Comparison of ENCODE assay signal across 10 cellular contexts in the genomic region with DNA sequence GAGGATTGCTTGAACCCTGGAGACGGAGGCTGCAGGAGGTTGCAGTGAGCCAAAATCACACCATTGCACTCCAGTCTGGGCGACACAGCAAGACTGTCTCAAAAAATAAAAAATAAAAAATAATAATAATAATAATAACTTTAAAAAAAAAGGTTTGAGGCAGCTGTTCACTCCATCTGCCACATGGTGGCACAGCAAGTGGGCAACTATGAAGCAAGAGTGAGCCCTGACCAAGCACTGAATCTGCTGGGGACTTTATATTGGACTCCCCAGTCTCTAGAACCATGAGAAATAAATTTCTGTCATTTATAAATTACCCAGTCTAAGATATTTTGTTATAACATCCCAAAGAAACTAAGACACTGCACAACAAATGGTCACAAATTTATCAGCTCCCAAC. TPM values are rescaled to one million over a fixed set of nuclear protein-coding genes. Genes with fewer than 3 reads are reported as not detected.
DNase-seq lines count a peak whose midpoint lies in the region; ATAC-seq and TF ChIP-seq lines count a peak whose summit lies in the region.
"Had no signal": no experiment of that assay in that cellular context is flagged by ENCODE, and none has a peak within 500 bp of the region (broad histone marks: within the 10 kb centered on the region; RNA-seq: fewer than 3 reads in every experiment).

No MANE protein-coding gene starts in this region.

- H3K27ac ChIP-seq in Karpas-422 (ENCODE audit: low read length): no peak overlapping the region
- H3K27ac ChIP-seq in naive thymus-derived CD4-positive, alpha-beta T cell (ENCODE audit: low read depth, low read length): no peak overlapping the region

- in situ Hi-C loops in KBM-7 (cut with MboI; ENCODE audit: low pct_unique_long_range_greater_than_20kb, low sequenced_read_pairs): no loop called here

- ATAC-seq in naive thymus-derived CD4-positive, alpha-beta T cell: peak; percentile 66
- no peak for ATAC-seq in GM18867 (IDR thresholded peaks at IDR 0.05; ENCODE audit: unreplicated experiment)

- peaks cover 0 to 6% (median 0%) of the 10 kb centered on the region in 3 donors for H3K27me3 Mint-ChIP-seq in CD14-positive monocyte (ENCODE audit: low read depth in 3 of 3)
- H3K27me3 Mint-ChIP-seq in chondrocyte (ENCODE audit: low read depth): no peaks in the 10 kb centered on the region
- no peaks in the 10 kb centered on the region for H3K27me3 Mint-ChIP-seq in naive thymus-derived CD4-positive, alpha-beta T cell
- H3K27me3 Mint-ChIP-seq: memory B cell had no signal

- H3K9me3 Mint-ChIP-seq in CD14-positive monocyte (no peaks in the 10 kb centered on the region), chondrocyte (ENCODE audit: low read depth) (no peaks in the 10 kb centered on the region)
- no peaks in the 10 kb centered on the region for H3K9me3 Mint-ChIP-seq in naive thymus-derived CD4-positive, alpha-beta T cell
- H3K9me3 Mint-ChIP-seq: memory B cell had no signal

- H3K4me3 Mint-ChIP-seq in CD14-positive monocyte: no peak overlapping the region
- no peak overlapping the region for H3K4me3 Mint-ChIP-seq in chondrocyte (ENCODE audit: unreplicated experiment)
- no peak overlapping the region for H3K4me3 Mint-ChIP-seq in naive thymus-derived CD4-positive, alpha-beta T cell
- H3K4me3 Mint-ChIP-seq: memory B cell had no signal

- H3K9me3 ChIP-seq in Karpas-422 (ENCODE audit: low read length): no peaks in the 10 kb centered on the region
- no peaks in the 10 kb centered on the region for H3K9me3 ChIP-seq in naive thymus-derived CD4-positive, alpha-beta T cell (ENCODE audit: control insufficient read depth in 2 of 3, low read length in 3 of 3)

- peaks cover 8% of the 10 kb centered on the region; the same call in 1 of the 2 replicates for H4K20me1 ChIP-seq in Karpas-422 (ENCODE audit: insufficient read depth, low read depth, low read length)

- CTCF ChIA-PET in naive thymus-derived CD4-positive, alpha-beta T cell (lab: Charles Lee): interaction anchor here (1.1 kb wide), 2 partner anchors 13 to 14 kb away, joined by 4 read pairs; no protein-coding TSS in a partner anchor

- no peak overlapping the region for H3K9ac ChIP-seq in Karpas-422 (ENCODE audit: low read length)

- H3K36me3 Mint-ChIP-seq in CD14-positive monocyte: peaks cover 8 to 35% of the 10 kb centered on the region in 2 donors
- H3K36me3 Mint-ChIP-seq in chondrocyte (ENCODE audit: low read depth): peaks cover 8% of the 10 kb centered on the region
- peaks cover 3 to 17% (median 8%) of the 10 kb centered on the region in 5 donors for H3K36me3 Mint-ChIP-seq in naive thymus-derived CD4-positive, alpha-beta T cell

- POLR2A ChIA-PET in naive thymus-derived CD4-positive, alpha-beta T cell (lab: Charles Lee): interaction anchor here (1.4 to 1.8 kb wide), 3 partner anchors 10 to 16 kb away, joined by 4 to 10 read pairs (median 5); no protein-coding TSS in a partner anchor

- H2AFZ ChIP-seq in Karpas-422 (ENCODE audit: low read length): no peak overlapping the region

- H3K27ac Mint-ChIP-seq in CD14-positive monocyte: peak overlapping the region in 1 of 7 donors; percentile 35
- H3K27ac Mint-ChIP-seq in chondrocyte (ENCODE audit: unreplicated experiment): peak overlapping the region; percentile 27
- H3K27ac Mint-ChIP-seq in naive thymus-derived CD4-positive, alpha-beta T cell: peak overlapping the region in 4 of 9 donors; percentile 20 to 43 (median 31)
- H3K27ac Mint-ChIP-seq: memory B cell had no signal

- H3K4me1 Mint-ChIP-seq in CD14-positive monocyte (peaks cover 6% of the 10 kb centered on the region), chondrocyte (ENCODE audit: low read depth) (peaks cover 17% of the 10 kb centered on the region)
- H3K4me1 Mint-ChIP-seq in naive thymus-derived CD4-positive, alpha-beta T cell: peaks cover 6 to 17% (median 15%) of the 10 kb centered on the region in 7 donors
- H3K4me1 Mint-ChIP-seq: memory B cell had no signal

- no peak overlapping the region for H3K4me3 ChIP-seq in Karpas-422 (ENCODE audit: low read length)
- no peak overlapping the region for H3K4me3 ChIP-seq in naive thymus-derived CD4-positive, alpha-beta T cell (ENCODE audit: low read length)

- H3K4me1 ChIP-seq in Karpas-422 (ENCODE audit: low read length): no peaks in the 10 kb centered on the region
- H3K4me1 ChIP-seq in naive thymus-derived CD4-positive, alpha-beta T cell (ENCODE audit: control insufficient read depth in 2 of 2, insufficient read depth in 2 of 2, low read length in 2 of 2): no peaks in the 10 kb centered on the region

- DNase-seq in CD14-positive monocyte (ENCODE audit: low spot score) (no peak), Karpas-422 (peak; percentile 64), chondrocyte (ENCODE audit: low spot score) (no peak), KBM-7 (no peak), hippocampal formation (lab: John Stamatoyannopoulos, UW) (no peak), NOMO-1 treated with dmso at 0.1 percent for 144 hours (lab: John Stamatoyannopoulos, UW; ENCODE audit: unreplicated experiment) (no peak)
- DNase-seq in naive thymus-derived CD4-positive, alpha-beta T cell: no peak
- DNase-seq: NCI-H187 had no signal

- TF ChIP-seq CTCF in CD14-positive monocyte (IDR thresholded peaks at IDR 0.05) (peak; percentile 68), chondrocyte (IDR thresholded peaks at IDR 0.05) (peak; percentile 71)

- H3K4me2 ChIP-seq in Karpas-422 (ENCODE audit: low read depth, low read length, poor library complexity, severe bottlenecking): no peak overlapping the region

- no peaks in the 10 kb centered on the region for H3K79me2 ChIP-seq in Karpas-422 (ENCODE audit: low read length)

- H3K36me3 ChIP-seq in Karpas-422 (ENCODE audit: insufficient read depth, low read length): no peaks in the 10 kb centered on the region
- H3K36me3 ChIP-seq in naive thymus-derived CD4-positive, alpha-beta T cell (ENCODE audit: control insufficient read depth in 2 of 3, insufficient read depth in 3 of 3, low read length in 3 of 3): no peaks in the 10 kb centered on the region

- no peaks in the 10 kb centered on the region for H3K9me2 ChIP-seq in Karpas-422 (replicated peaks; ENCODE audit: insufficient read depth, low read length)

- H3K27me3 ChIP-seq in Karpas-422 (ENCODE audit: low read length): no peaks in the 10 kb centered on the region
- H3K27me3 ChIP-seq in naive thymus-derived CD4-positive, alpha-beta T cell (ENCODE audit: control insufficient read depth in 2 of 2, insufficient read depth in 2 of 2, low read length in 2 of 2): no peaks in the 10 kb centered on the region

- intact Hi-C loops in CD14-positive monocyte (cut with micrococcal nuclease): no loop called here
- intact Hi-C loops in naive thymus-derived CD4-positive, alpha-beta T cell (cut with micrococcal nuclease): loop anchor here in 1 of 2 donors (1.0 to 2.0 kb wide), 3 partner anchors 14 to 134 kb away; partner anchors contain the start of genes BAIAP2L1 and BRI3

RNA-seq across cellular contexts. Expression of gene BRI3, which starts 14.6 kb away (rescaled TPM):
- polyA plus RNA-seq in CD14-positive monocyte: 100 to 1,000 TPM; 120 to 149 TPM
- 26.6 and 34.7 TPM in 2 replicates for total RNA-seq in Karpas-422 (2014; rRNA removed; shearing (Covaris generic); ENCODE audit: low replicate concordance)
- total RNA-seq in chondrocyte: 264 to 370 TPM (median 359 TPM) in 3 replicates
- total RNA-seq in naive thymus-derived CD4-positive, alpha-beta T cell: 100 to 1,000 TPM in 1 of 5 experiments, 10 to 100 TPM in 4; 73.1 to 194 (median 86.5) TPM
- polyA plus RNA-seq in naive thymus-derived CD4-positive, alpha-beta T cell: 10 to 100 TPM; 17.8 to 20.3 TPM

RNA-seq across cellular contexts. Expression of gene TECPR1, which starts 14.8 kb away (rescaled TPM):
- 10 to 100 TPM in 1 of 2 donors, 1 to 10 TPM in 1; 5.7 to 10.2 TPM for polyA plus RNA-seq in CD14-positive monocyte
- 28.4 and 30.7 TPM in 2 replicates for total RNA-seq in Karpas-422 (2014; rRNA removed; shearing (Covaris generic); ENCODE audit: low replicate concordance)
- total RNA-seq in chondrocyte: 27.3 to 33.8 TPM (median 32.0 TPM) in 3 replicates
- total RNA-seq in naive thymus-derived CD4-positive, alpha-beta T cell: 100 to 1,000 TPM in 4 of 5 experiments, 10 to 100 TPM in 1; 82.4 to 203 (median 134) TPM
- polyA plus RNA-seq in naive thymus-derived CD4-positive, alpha-beta T cell: 10 to 100 TPM; 21.0 to 32.3 TPM

RNA-seq across cellular contexts. Expression of gene BHLHA15, which starts 55.6 kb away (rescaled TPM):
- polyA plus RNA-seq in CD14-positive monocyte: not detected
- not detected in 2 replicates for total RNA-seq in Karpas-422 (2014; rRNA removed; shearing (Covaris generic); ENCODE audit: low replicate concordance)
- 0.32 to 1.2 TPM in 2 of 3 replicates, not detected in the other for total RNA-seq in chondrocyte
- under 1 TPM in 2 of 5 experiments, not detected in 3; 0.39 to 0.80 TPM for total RNA-seq in naive thymus-derived CD4-positive, alpha-beta T cell
- not detected for polyA plus RNA-seq in naive thymus-derived CD4-positive, alpha-beta T cell
